Comparison of ENCODE assay signal across 16 cellular contexts in the genomic region with DNA sequence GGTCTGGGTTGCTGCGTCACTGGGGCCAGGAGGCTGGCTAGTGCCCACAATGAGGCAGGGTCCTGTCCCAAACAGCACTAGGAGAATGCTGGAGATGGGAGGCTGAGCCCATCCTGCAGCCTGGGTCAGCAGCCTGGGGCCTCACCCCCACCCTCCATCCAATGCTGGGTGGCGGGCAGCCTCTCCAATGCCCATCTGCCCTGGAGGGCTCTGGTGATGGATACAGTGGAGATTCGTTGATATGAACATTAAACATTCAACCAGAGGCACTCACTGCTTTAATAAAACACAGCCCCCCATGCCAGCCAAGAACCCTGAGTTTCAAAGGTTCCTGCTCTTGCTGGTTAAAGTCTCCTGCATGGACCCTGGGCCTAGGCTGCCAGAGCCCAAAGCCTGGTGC. TPM values are rescaled to one million over a fixed set of nuclear protein-coding genes. Genes with fewer than 3 reads are reported as not detected.
DNase-seq lines count a peak whose midpoint lies in the region.
"Had no signal": no experiment of that assay in that cellular context is flagged by ENCODE, and none has a peak within 500 bp of the region (broad histone marks: within the 10 kb centered on the region; RNA-seq: fewer than 3 reads in every experiment).

No MANE protein-coding gene starts in this region.

- H4K8ac ChIP-seq in neuronal stem cell (ENCODE audit: low read depth, low read length) = no peak overlapping the region

- H4K91ac ChIP-seq in neuronal stem cell (ENCODE audit: low read depth, low read length, poor library complexity) = no peak overlapping the region

- no peaks in the 10 kb centered on the region for H3K27me3 ChIP-seq in BLaER1
- no peaks in the 10 kb centered on the region for H3K27me3 ChIP-seq in BLaER1 treated with 17β-estradiol and CSF1 and Interleukin-3, amounts not matched to agents 10 nM and 100 nM
- no peaks in the 10 kb centered on the region for H3K27me3 ChIP-seq in neuronal stem cell (ENCODE audit: control insufficient read depth in 3 of 3, insufficient read depth in 3 of 3, low read depth in 1 of 3, low read length in 3 of 3)

- peaks cover 3% of the 10 kb centered on the region; the same call in 1 of the 2 replicates for H4K20me1 ChIP-seq in BLaER1
- peaks cover 0 to 12% (median 0%) of the 10 kb centered on the region in 11 experiments; a peak in 5 of 22 replicates for H4K20me1 ChIP-seq in BLaER1 treated with 17β-estradiol and CSF1 and Interleukin-3, amounts not matched to agents 10 nM and 100 nM

- peaks cover 56% of the 10 kb centered on the region for H3K4me1 ChIP-seq in BLaER1
- H3K4me1 ChIP-seq in BLaER1 treated with 17β-estradiol and CSF1 and Interleukin-3, amounts not matched to agents 10 nM and 100 nM = peaks cover 11 to 53% (median 47%) of the 10 kb centered on the region in 10 experiments
- H3K4me1 ChIP-seq in neuronal stem cell (ENCODE audit: control insufficient read depth in 2 of 2, insufficient read depth in 1 of 2, low read depth in 1 of 2, low read length in 2 of 2) = peaks cover 8 to 18% of the 10 kb centered on the region in 2 donors

- H3K4ac ChIP-seq in neuronal stem cell (ENCODE audit: low read length) = no peak overlapping the region

- no peak overlapping the region for H2BK5ac ChIP-seq in neuronal stem cell (ENCODE audit: low read length)

- no peak overlapping the region for H2AK5ac ChIP-seq in neuronal stem cell (ENCODE audit: low read depth, low read length)

- peak; percentile 1 for DNase-seq in iPS-NIHi11 (ENCODE audit: low spot score)
- no peak for DNase-seq in neuronal stem cell (ENCODE audit: low spot score)
- DNase-seq in RKO (ENCODE audit: low spot score) = no peak
- DNase-seq in GF-D8 (lab: John Stamatoyannopoulos, UW) = no peak
- no peak for DNase-seq in NCI-H1092 (lab: John Stamatoyannopoulos, UW)
- DNase-seq: CD4-positive, alpha-beta T cell; CD8-positive, alpha-beta memory T cell; DMS 273 treated with DMSO at 0.1 percent for 48 hours; DMS79; EL; GDM1; GM23248; H9 had no signal

- H2BK12ac ChIP-seq in neuronal stem cell (ENCODE audit: low read length) = no peak overlapping the region

- H3K9me3 ChIP-seq in BLaER1 (no peaks in the 10 kb centered on the region), neuronal stem cell (replicated peaks in 1 of 2; ENCODE audit: control insufficient read depth in 2 of 2, insufficient read depth in 1 of 2, low read depth in 1 of 2, low read length in 2 of 2) (no peaks in the 10 kb centered on the region)
- H3K9me3 ChIP-seq in BLaER1 treated with 17β-estradiol and CSF1 and Interleukin-3, amounts not matched to agents 10 nM and 100 nM (replicated peaks in 1 of 11) = no peaks in the 10 kb centered on the region

- no peak overlapping the region for H2BK120ac ChIP-seq in neuronal stem cell (ENCODE audit: low read depth, low read length)

- H3K27ac ChIP-seq in BLaER1 (no peak overlapping the region), neuronal stem cell (replicated peaks; ENCODE audit: low read length) (no peak overlapping the region)
- H3K27ac ChIP-seq in BLaER1 treated with 17β-estradiol and CSF1 and Interleukin-3, amounts not matched to agents 10 nM and 100 nM = no peak overlapping the region
- H3K27ac ChIP-seq: GM23248 had no signal

- no peaks in the 10 kb centered on the region for H3K79me1 ChIP-seq in neuronal stem cell (ENCODE audit: low read depth, low read length)

- H2BK15ac ChIP-seq in neuronal stem cell (ENCODE audit: low read length) = no peak overlapping the region

- no peak overlapping the region for H3K18ac ChIP-seq in neuronal stem cell (ENCODE audit: low read length)

- peak overlapping the region; percentile 8 for H3K23ac ChIP-seq in neuronal stem cell (ENCODE audit: low read depth, low read length, poor library complexity)

- H3K36me3 ChIP-seq in BLaER1 (no peaks in the 10 kb centered on the region), neuronal stem cell (replicated peaks in 1 of 2; ENCODE audit: control insufficient read depth in 2 of 2, insufficient read depth in 2 of 2, low read length in 2 of 2) (no peaks in the 10 kb centered on the region)
- no peaks in the 10 kb centered on the region for H3K36me3 ChIP-seq in BLaER1 treated with 17β-estradiol and CSF1 and Interleukin-3, amounts not matched to agents 10 nM and 100 nM

- no peak overlapping the region for H3K9ac ChIP-seq in BLaER1
- H3K9ac ChIP-seq in BLaER1 treated with 17β-estradiol and CSF1 and Interleukin-3, amounts not matched to agents 10 nM and 100 nM = no peak overlapping the region
- no peak overlapping the region for H3K9ac ChIP-seq in neuronal stem cell (ENCODE audit: low read depth, low read length, poor library complexity)
- H3K9ac ChIP-seq: GM23248 had no signal

- no CpG with 5 or more reads among the region's 3 CpGs for WGBS in neuronal stem cell (ENCODE audit: extremely low coverage in 2 of 2, insufficient read length in 2 of 2, insufficient replicate concordance in 1 of 2), 2 donors

- no peak overlapping the region for H3K14ac ChIP-seq in neuronal stem cell (ENCODE audit: low read length)

- H3K4me3 ChIP-seq in BLaER1 (no peak overlapping the region), neuronal stem cell (ENCODE audit: low read length in 2 of 2) (no peak overlapping the region)
- H3K4me3 ChIP-seq in BLaER1 treated with 17β-estradiol and CSF1 and Interleukin-3, amounts not matched to agents 10 nM and 100 nM = no peak overlapping the region
- H3K4me3 ChIP-seq: GM23248 had no signal

- no peak overlapping the region for H2AFZ ChIP-seq in neuronal stem cell (ENCODE audit: low read length)
- H2AFZ ChIP-seq: GM23248 had no signal

- H3K4me2 ChIP-seq in BLaER1 (peak overlapping the region; percentile 37; the same call in 1 of the 2 replicates), neuronal stem cell (ENCODE audit: insufficient read depth, low read length, poor library complexity, severe bottlenecking) (no peak overlapping the region)
- H3K4me2 ChIP-seq in BLaER1 treated with 17β-estradiol and CSF1 and Interleukin-3, amounts not matched to agents 10 nM and 100 nM = peak overlapping the region in 8 of 11 experiments; percentile 1 to 40 (median 6); a peak in 7 of 22 replicates

RNA-seq across cellular contexts. Expression of gene HHIPL1, which starts 19.5 kb away (rescaled TPM):
- 0.67 TPM for polyA plus RNA-seq in neuronal stem cell (2013, experiment 1 of 2)
- 0.71 TPM for polyA plus RNA-seq in neuronal stem cell (2013, experiment 2 of 2)
- polyA plus RNA-seq: CD14-positive monocyte; CD8-positive, alpha-beta memory T cell had no signal

RNA-seq across cellular contexts. Expression of gene CCDC85C, which starts 21.5 kb away (rescaled TPM):
- polyA plus RNA-seq in neuronal stem cell (2013, experiment 1 of 2) = 22.3 TPM
- polyA plus RNA-seq in neuronal stem cell (2013, experiment 2 of 2) = 22.5 TPM

RNA-seq across cellular contexts. Expression of gene CYP46A1, which starts 58.6 kb away (rescaled TPM):
- 1.5 TPM for polyA plus RNA-seq in neuronal stem cell (2013, experiment 1 of 2)
- 1.6 TPM for polyA plus RNA-seq in neuronal stem cell (2013, experiment 2 of 2)
- polyA plus RNA-seq: CD14-positive monocyte; CD8-positive, alpha-beta memory T cell had no signal
